1 cellular context compared by ENCODE assay signal in genomic region chr5:79514391-79515105, GRCh38.
TF ChIP-seq lines count a peak whose summit lies in the region.

No MANE protein-coding gene starts in this region.

TF ChIP-seq in HepG2, 621 proteins besides CTCF, POLR2A, EP300 and RAD21 (continued from another document and continues in another):
- TF ChIP-seq ZNF318 (CRISPR knock-in tag; IDR thresholded peaks at IDR 0.05) = peak; percentile 78
- TF ChIP-seq PHF8 (CRISPR knock-in tag; IDR thresholded peaks at IDR 0.05) = peak; percentile 88
- no peak for TF ChIP-seq HDAC6 (IDR thresholded peaks at IDR 0.05; ENCODE audit: low read depth, low read length)
- no peak for TF ChIP-seq ZNF776 (CRISPR knock-in tag; IDR thresholded peaks at IDR 0.05)
- no peak for TF ChIP-seq NFYB (CRISPR knock-in tag; IDR thresholded peaks at IDR 0.05)
- TF ChIP-seq ZBTB10 (CRISPR knock-in tag; IDR thresholded peaks at IDR 0.05; ENCODE audit: borderline replicate concordance) = peak; percentile 88; the same call in 1 of the 2 replicates
- TF ChIP-seq RBM39 (IDR thresholded peaks at IDR 0.05; ENCODE audit: low read depth, low read length, poor library complexity, severe bottlenecking) = peak; percentile 13
- TF ChIP-seq HCFC1 (IDR thresholded peaks at IDR 0.05; ENCODE audit: low read depth, low read length) = no peak
- TF ChIP-seq PATZ1 (CRISPR knock-in tag; IDR thresholded peaks at IDR 0.05) = peak; percentile 78
- TF ChIP-seq HNRNPL (IDR thresholded peaks at IDR 0.05; ENCODE audit: low read depth, low read length) = no peak
- peak; percentile 98; the same call in 1 of the 2 replicates for TF ChIP-seq ZNF367 (CRISPR knock-in tag; IDR thresholded peaks at IDR 0.05; ENCODE audit: borderline replicate concordance)
- no peak for TF ChIP-seq SNAPC4 (CRISPR knock-in tag; IDR thresholded peaks at IDR 0.05)
- TF ChIP-seq NR2F6 (IDR thresholded peaks at IDR 0.05) = no peak
- TF ChIP-seq NR2F6 (CRISPR knock-in tag; IDR thresholded peaks at IDR 0.05) = peak; percentile 46; the same call in 1 of the 2 replicates
- 0 out of 2 replicates have a peak, but pooled peaks have one; percentile 11 for TF ChIP-seq ZNF652 (CRISPR knock-in tag; IDR thresholded peaks at IDR 0.05; ENCODE audit: borderline replicate concordance, low read depth)
- peak; percentile 94 for TF ChIP-seq POGZ (CRISPR knock-in tag; IDR thresholded peaks at IDR 0.05)
- peak; percentile 85 for TF ChIP-seq POLR2G (IDR thresholded peaks at IDR 0.05; ENCODE audit: low read depth, low read length)
- TF ChIP-seq MZF1 (CRISPR knock-in tag; IDR thresholded peaks at IDR 0.05; ENCODE audit: borderline replicate concordance) = peak; percentile 80; the same call in 1 of the 2 replicates
- peak; percentile 71 for TF ChIP-seq NR2C2 (CRISPR knock-in tag; IDR thresholded peaks at IDR 0.05; ENCODE audit: borderline replicate concordance)
- TF ChIP-seq SRY (CRISPR knock-in tag; IDR thresholded peaks at IDR 0.05) = no peak
- TF ChIP-seq ZNF230 (CRISPR knock-in tag; IDR thresholded peaks at IDR 0.05) = 0 out of 2 replicates have a peak, but pooled peaks have one; percentile 60
- TF ChIP-seq RXRB (CRISPR knock-in tag; IDR thresholded peaks at IDR 0.05; ENCODE audit: borderline replicate concordance) = 0 out of 2 replicates have a peak, but pooled peaks have one; percentile 45
- TF ChIP-seq EZH2 (conservative IDR thresholded peaks at IDR 0.05; ENCODE audit: low read depth, low read length) = no peak
- no peak for TF ChIP-seq MBD4 (IDR thresholded peaks at IDR 0.05; ENCODE audit: borderline replicate concordance, low read length)
- peak; percentile 86 for TF ChIP-seq ERF (CRISPR knock-in tag; IDR thresholded peaks at IDR 0.05)
- peak; percentile 74; the same call in 1 of the 2 replicates for TF ChIP-seq ZNF276 (CRISPR knock-in tag; IDR thresholded peaks at IDR 0.05; ENCODE audit: low read depth)
- peak; percentile 86 for TF ChIP-seq ZBTB25 (CRISPR knock-in tag; IDR thresholded peaks at IDR 0.05)
- peak; percentile 63 for TF ChIP-seq ISL2 (CRISPR knock-in tag; IDR thresholded peaks at IDR 0.05)
- TF ChIP-seq ZBTB2 (CRISPR knock-in tag; IDR thresholded peaks at IDR 0.05; ENCODE audit: low read depth) = no peak
